Comparison of ENCODE assay signal across 8 cellular contexts in the genomic region with DNA sequence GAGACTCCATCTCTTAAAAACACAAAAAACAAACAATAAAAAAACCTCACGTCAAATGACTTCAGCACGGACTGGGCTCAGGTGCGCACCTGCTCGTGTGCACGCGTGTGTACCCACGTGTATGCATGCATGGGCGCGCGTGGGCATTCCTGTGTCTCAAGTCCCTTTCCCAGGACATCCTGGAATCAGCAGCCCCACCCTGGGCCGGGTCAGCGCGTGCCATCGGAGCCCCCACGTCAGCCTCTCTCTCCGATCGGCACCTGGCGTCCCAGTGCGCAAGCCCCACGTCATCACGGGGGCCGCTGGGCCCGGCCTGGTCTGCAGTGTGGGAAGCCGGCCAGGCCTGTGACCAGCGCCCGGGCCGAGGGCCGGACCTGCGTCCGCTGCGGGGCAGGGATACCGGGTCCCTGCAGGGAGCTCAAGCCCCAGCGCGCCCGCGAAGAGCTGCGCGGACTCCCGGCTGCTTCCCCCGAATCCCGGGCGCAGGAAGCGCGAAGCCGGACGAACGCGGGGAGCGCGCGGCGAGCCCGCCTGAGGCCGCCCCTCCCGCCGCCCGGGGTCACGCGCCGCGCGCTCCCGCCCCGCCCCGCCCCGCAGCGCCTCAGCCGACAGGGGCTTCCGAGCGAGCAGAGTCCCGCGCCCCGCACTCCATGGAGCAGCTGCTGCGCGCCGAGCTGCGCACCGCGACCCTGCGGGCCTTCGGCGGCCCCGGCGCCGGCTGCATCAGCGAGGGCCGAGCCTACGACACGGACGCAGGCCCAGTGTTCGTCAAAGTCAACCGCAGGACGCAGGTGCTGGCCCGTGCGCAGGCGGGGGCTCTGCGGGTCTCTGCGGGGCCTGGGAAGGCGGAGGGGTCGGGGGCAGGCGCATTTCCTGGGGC. TPM values are rescaled to one million over a fixed set of nuclear protein-coding genes. Genes with fewer than 3 reads are reported as not detected.
DNase-seq lines count a peak whose midpoint lies in the region; ATAC-seq and TF ChIP-seq lines count a peak whose summit lies in the region.

A gene (plus strand): TSS at position 629 of the 880 bp plus-strand sequence. CDS start 22 bp downstream, at position 651.

- intact Hi-C loops in mammary epithelial cell (cut with micrococcal nuclease): no loop called here

- BruUV-seq in mammary epithelial cell (replicated peaks; lab: Mats Ljungman, UMichigan): no TSS peak

- H3K9me3 ChIP-seq in HAP-1: peaks cover 18% of the 10 kb centered on the region
- peaks cover 25% of the 10 kb centered on the region for H3K9me3 ChIP-seq in SJSA1 (replicated peaks)
- H3K9me3 ChIP-seq in mammary epithelial cell (replicated peaks; ENCODE audit: insufficient read depth, low read length): peaks cover 11% of the 10 kb centered on the region
- peaks cover 4% of the 10 kb centered on the region for H3K9me3 ChIP-seq in iPS-18a (ENCODE audit: control insufficient read depth, low read depth, low read length)

- dilution Hi-C loops in mammary epithelial cell (cut with HindIII; ENCODE audit: low sequenced_read_pairs): loop anchor here (5.0 kb wide), 2 partner anchors 68 to 98 kb away; no protein-coding TSS in a partner anchor

- H3K27ac ChIP-seq in SJSA1 (no peak within 1 kb of the TSS), mammary epithelial cell (ENCODE audit: insufficient read depth, low read depth, low read length) (no peak within 1 kb of the TSS), iPS-18a (ENCODE audit: low read length) (no peak within 1 kb of the TSS), rectal smooth muscle tissue (ENCODE audit: low read depth, low read length) (peak within 1 kb of the TSS; percentile 80)

- H3K4me1 ChIP-seq in HAP-1 (peaks cover 2% of the 10 kb centered on the region; the same call in 1 of the 2 replicates), SJSA1 (replicated peaks) (peaks cover 6% of the 10 kb centered on the region), mammary epithelial cell (ENCODE audit: insufficient read depth, low read length) (peaks cover 7% of the 10 kb centered on the region), iPS-18a (ENCODE audit: control insufficient read depth, low read depth, low read length) (no peaks in the 10 kb centered on the region), rectal smooth muscle tissue (ENCODE audit: control insufficient read depth, insufficient read depth, low read length) (peaks cover 3% of the 10 kb centered on the region)

- CTCF ChIA-PET in mammary epithelial cell (lab: Charles Lee; ENCODE audit: low non-redundant PET): no interaction called here

- TF ChIP-seq CTCF in mammary epithelial cell (conservative IDR thresholded peaks at IDR 0.05 in 1 of 2, IDR thresholded peaks at IDR 0.05 in 1 of 2; ENCODE audit: extremely low read depth in 1 of 2, insufficient read depth in 1 of 2, low read depth in 1 of 2, low read length in 2 of 2): no peak

- ATAC-seq in HG02981 (IDR thresholded peaks at IDR 0.05; ENCODE audit: unreplicated experiment) (no peak), HG02798 (IDR thresholded peaks at IDR 0.05; ENCODE audit: poor library complexity, unreplicated experiment) (no peak)

- H3K36me3 ChIP-seq in HAP-1 (replicated peaks) (peaks cover 46% of the 10 kb centered on the region), SJSA1 (peaks cover 39% of the 10 kb centered on the region), mammary epithelial cell (ENCODE audit: insufficient read depth, low read length) (no peaks in the 10 kb centered on the region), iPS-18a (ENCODE audit: control insufficient read depth, low read depth, low read length) (no peaks in the 10 kb centered on the region), rectal smooth muscle tissue (ENCODE audit: control insufficient read depth, insufficient read depth, low read length) (peaks cover 2% of the 10 kb centered on the region)

- H3K27me3 ChIP-seq in HAP-1 (ENCODE audit: low read depth): no peaks in the 10 kb centered on the region
- H3K27me3 ChIP-seq in SJSA1 (replicated peaks): no peaks in the 10 kb centered on the region
- no peaks in the 10 kb centered on the region for H3K27me3 ChIP-seq in mammary epithelial cell (ENCODE audit: insufficient read depth, low read length)
- no peaks in the 10 kb centered on the region for H3K27me3 ChIP-seq in iPS-18a (ENCODE audit: control insufficient read depth, insufficient read depth, low read length)
- H3K27me3 ChIP-seq in rectal smooth muscle tissue (ENCODE audit: control insufficient read depth, insufficient read depth, low read length): no peaks in the 10 kb centered on the region

- H2AFZ ChIP-seq in mammary epithelial cell (ENCODE audit: low read depth, low read length): peak within 1 kb of the TSS; percentile 88

- in situ Hi-C loops in ACHN (cut with HindIII; ENCODE audit: low pct_ligation_motif_present, low pct_unique_long_range_greater_than_20kb, low sequenced_read_pairs): no loop called here
- in situ Hi-C loops in HAP-1 (cut with MboI; ENCODE audit: low sequenced_read_pairs): no loop called here
- in situ Hi-C loops in mammary epithelial cell (cut with MboI; ENCODE audit: low sequenced_read_pairs in 2 of 2): no loop called here

- H4K20me1 ChIP-seq in mammary epithelial cell (ENCODE audit: insufficient read depth, low read length): no peaks in the 10 kb centered on the region

- 12% methylated on average over 24 of the region's 101 CpGs for WGBS in mammary epithelial cell (ENCODE audit: low coverage, missing lambda C conversion rate)

- no peaks in the 10 kb centered on the region for H3K79me2 ChIP-seq in mammary epithelial cell (ENCODE audit: insufficient read depth, low read length)

- peak; percentile 52 for DNase-seq in ACHN
- DNase-seq in HAP-1 (ENCODE audit: low spot score in 2 of 2): peak; percentile 54 to 77
- peak in 1 of 2 experiments; percentile 58 for DNase-seq in SJSA1 (ENCODE audit: low read depth in 1 of 2, low spot score in 2 of 2)
- peak; percentile 29 for DNase-seq in mammary epithelial cell

- H3K4me3 ChIP-seq in HAP-1: peak within 1 kb of the TSS; percentile 56
- peak within 1 kb of the TSS; percentile 47 for H3K4me3 ChIP-seq in SJSA1
- H3K4me3 ChIP-seq in mammary epithelial cell (replicated peaks in 1 of 3; ENCODE audit: insufficient read depth in 1 of 3, low read depth in 2 of 3, low read length in 3 of 3): peak within 1 kb of the TSS; percentile 50 to 56 (median 52)
- peak within 1 kb of the TSS; percentile 61 for H3K4me3 ChIP-seq in iPS-18a (ENCODE audit: low read length)
- H3K4me3 ChIP-seq in rectal smooth muscle tissue (ENCODE audit: low read length): peak within 1 kb of the TSS; percentile 86

- H3K9ac ChIP-seq in mammary epithelial cell (ENCODE audit: insufficient read depth, low read length) (peak within 1 kb of the TSS; percentile 3), iPS-18a (ENCODE audit: low read length) (peak within 1 kb of the TSS; percentile 53), rectal smooth muscle tissue (ENCODE audit: low read length) (peak within 1 kb of the TSS; percentile 68)

- peak within 1 kb of the TSS; percentile 88 for H3K4me2 ChIP-seq in mammary epithelial cell (ENCODE audit: insufficient read depth, low read depth, low read length)

RNA-seq across cellular contexts. Expression of the gene that starts here (rescaled TPM):
- total RNA-seq in SJSA1 (2014; rRNA removed; shearing (Covaris generic)): 0.13 TPM in 1 of 2 replicates, not detected in the other
- total RNA-seq in mammary epithelial cell: 1 to 10 TPM; 2.2 to 4.2 TPM
- 0.14 TPM for polyA plus RNA-seq in mammary epithelial cell
- not detected for polyA minus RNA-seq in mammary epithelial cell

Comparison
In these comparisons a context has a peak if more than half of its experiments do, and no peak if none do; other contexts are left out.
1. H3K9ac ChIP-seq: peak in every context shown above with its lines; median percentile 68 in rectal smooth muscle tissue; 53 in iPS-18a; 3 in mammary epithelial cell.